Comparison of ENCODE assay signal across 10 cellular contexts in genomic region chr1:40796939-40797667, GRCh38. TPM values are rescaled to one million over a fixed set of nuclear protein-coding genes. Genes with fewer than 3 reads are reported as not detected.
DNase-seq lines count a peak whose midpoint lies in the region; ATAC-seq lines count a peak whose summit lies in the region.
"Had no signal": no experiment of that assay in that cellular context is flagged by ENCODE, and none has a peak within 500 bp of the region (broad histone marks: within the 10 kb centered on the region; RNA-seq: fewer than 3 reads in every experiment).

No MANE protein-coding gene starts in this region.

- intact Hi-C loops in posterior vena cava (cut with DNase I), result loop anchor here in 1 of 2 donors (5.0 kb wide), 1 partner anchor 565 kb away; the partner anchor contains the start of gene FOXO6

- H3K4me3 ChIP-seq in mucosa of stomach (ENCODE audit: low read length), result no peak overlapping the region

- no peak overlapping the region for H3K4me3 Mint-ChIP-seq in stimulated activated naive CD8-positive, alpha-beta T cell treated with anti-CD3 and anti-CD28 coated beads, Interleukin-15, Interleukin-2, amounts not matched to agents 100 ng/mL and 50 ng/mL, for 24 hours
- peak overlapping the region; percentile 33 for H3K4me3 Mint-ChIP-seq in activated naive CD8-positive, alpha-beta T cell treated with anti-CD3 and anti-CD28 coated beads for 36 hours

- H3K4me1 Mint-ChIP-seq in stimulated activated naive CD8-positive, alpha-beta T cell treated with anti-CD3 and anti-CD28 coated beads, Interleukin-15, Interleukin-2, amounts not matched to agents 100 ng/mL and 50 ng/mL, for 24 hours (ENCODE audit: low read depth), result peaks cover 58% of the 10 kb centered on the region
- peaks cover 48% of the 10 kb centered on the region for H3K4me1 Mint-ChIP-seq in activated naive CD8-positive, alpha-beta T cell treated with anti-CD3 and anti-CD28 coated beads for 36 hours

- H3K4me1 ChIP-seq in mucosa of stomach (ENCODE audit: control insufficient read depth, insufficient read depth, low read length), result peaks cover 37% of the 10 kb centered on the region

- no peaks in the 10 kb centered on the region for H3K36me3 ChIP-seq in mucosa of stomach (ENCODE audit: control insufficient read depth, insufficient read depth, low read length)

- no peaks in the 10 kb centered on the region for H3K27me3 ChIP-seq in mucosa of stomach (ENCODE audit: control insufficient read depth, insufficient read depth, low read length)

- no peaks in the 10 kb centered on the region for H3K9me3 ChIP-seq in mucosa of stomach (ENCODE audit: control insufficient read depth, low read length)

- peak overlapping the region; percentile 24 for H3K27ac Mint-ChIP-seq in stimulated activated naive CD8-positive, alpha-beta T cell treated with anti-CD3 and anti-CD28 coated beads, Interleukin-15, Interleukin-2, amounts not matched to agents 100 ng/mL and 50 ng/mL, for 24 hours
- H3K27ac Mint-ChIP-seq in activated naive CD8-positive, alpha-beta T cell treated with anti-CD3 and anti-CD28 coated beads for 36 hours, result peak overlapping the region; percentile 7

- H3K27me3 Mint-ChIP-seq in stimulated activated naive CD8-positive, alpha-beta T cell treated with anti-CD3 and anti-CD28 coated beads, Interleukin-15, Interleukin-2, amounts not matched to agents 100 ng/mL and 50 ng/mL, for 24 hours, result no peaks in the 10 kb centered on the region
- H3K27me3 Mint-ChIP-seq in activated naive CD8-positive, alpha-beta T cell treated with anti-CD3 and anti-CD28 coated beads for 36 hours, result no peaks in the 10 kb centered on the region

- DNase-seq in stimulated activated naive CD8-positive, alpha-beta T cell treated with anti-CD3 and anti-CD28 coated beads, Interleukin-15, Interleukin-2, amounts not matched to agents 100 U/mL and 50 U/mL, for 24 hours, result no peak
- no peak for DNase-seq in activated naive CD8-positive, alpha-beta T cell treated with anti-CD3 and anti-CD28 coated beads for 36 hours
- DNase-seq in NOMO-1 (lab: John Stamatoyannopoulos, UW; ENCODE audit: unreplicated experiment in 2 of 2), result no peak
- no peak for DNase-seq in posterior vena cava (ENCODE audit: low spot score)
- no peak for DNase-seq in foreskin melanocyte
- DNase-seq: activated CD4-positive, CD25-positive, alpha-beta regulatory T cell; stimulated activated naive CD4-positive, alpha-beta T cell treated with Interleukin-2 at 50 U/mL for 16 hours had no signal

- H3K9me3 Mint-ChIP-seq in stimulated activated naive CD8-positive, alpha-beta T cell treated with anti-CD3 and anti-CD28 coated beads, Interleukin-15, Interleukin-2, amounts not matched to agents 100 ng/mL and 50 ng/mL, for 24 hours, result no peaks in the 10 kb centered on the region
- no peaks in the 10 kb centered on the region for H3K9me3 Mint-ChIP-seq in activated naive CD8-positive, alpha-beta T cell treated with anti-CD3 and anti-CD28 coated beads for 36 hours

- H3K36me3 Mint-ChIP-seq in stimulated activated naive CD8-positive, alpha-beta T cell treated with anti-CD3 and anti-CD28 coated beads, Interleukin-15, Interleukin-2, amounts not matched to agents 100 ng/mL and 50 ng/mL, for 24 hours (ENCODE audit: low read depth), result no peaks in the 10 kb centered on the region
- H3K36me3 Mint-ChIP-seq in activated naive CD8-positive, alpha-beta T cell treated with anti-CD3 and anti-CD28 coated beads for 36 hours, result no peaks in the 10 kb centered on the region

- no peak for ATAC-seq in stimulated activated naive CD8-positive, alpha-beta T cell treated with anti-CD3 and anti-CD28 coated beads, Interleukin-15, Interleukin-2, amounts not matched to agents 100 U/mL and 50 U/mL, for 24 hours
- no peak for ATAC-seq in GM21825 (IDR thresholded peaks at IDR 0.05; ENCODE audit: unreplicated experiment)

- peak overlapping the region; percentile 22 for H3K9ac ChIP-seq in mucosa of stomach (ENCODE audit: low read length)

RNA-seq across cellular contexts. Expression of gene KCNQ4, which starts 13.5 kb away (rescaled TPM):
- under 1 TPM; 0.64 to 0.82 TPM for total RNA-seq in activated naive CD8-positive, alpha-beta T cell treated with anti-CD3 and anti-CD28 coated beads for 36 hours
- total RNA-seq in posterior vena cava, result 10 to 100 TPM; 10.3 to 11.4 TPM

Comparison
In these comparisons a context has a peak if more than half of its experiments do, and no peak if none do; other contexts are left out.
1. RNA of gene KCNQ4, which starts 13.5 kb away (total RNA-seq): 10.3 to 11.4 TPM in posterior vena cava; 0.64 to 0.82 TPM in activated naive CD8-positive, alpha-beta T cell treated with anti-CD3 and anti-CD28 coated beads for 36 hours; every median in the first group is over 4 times any median in the second.